ENCODE assay signal across 16 cellular contexts in the genomic region with DNA sequence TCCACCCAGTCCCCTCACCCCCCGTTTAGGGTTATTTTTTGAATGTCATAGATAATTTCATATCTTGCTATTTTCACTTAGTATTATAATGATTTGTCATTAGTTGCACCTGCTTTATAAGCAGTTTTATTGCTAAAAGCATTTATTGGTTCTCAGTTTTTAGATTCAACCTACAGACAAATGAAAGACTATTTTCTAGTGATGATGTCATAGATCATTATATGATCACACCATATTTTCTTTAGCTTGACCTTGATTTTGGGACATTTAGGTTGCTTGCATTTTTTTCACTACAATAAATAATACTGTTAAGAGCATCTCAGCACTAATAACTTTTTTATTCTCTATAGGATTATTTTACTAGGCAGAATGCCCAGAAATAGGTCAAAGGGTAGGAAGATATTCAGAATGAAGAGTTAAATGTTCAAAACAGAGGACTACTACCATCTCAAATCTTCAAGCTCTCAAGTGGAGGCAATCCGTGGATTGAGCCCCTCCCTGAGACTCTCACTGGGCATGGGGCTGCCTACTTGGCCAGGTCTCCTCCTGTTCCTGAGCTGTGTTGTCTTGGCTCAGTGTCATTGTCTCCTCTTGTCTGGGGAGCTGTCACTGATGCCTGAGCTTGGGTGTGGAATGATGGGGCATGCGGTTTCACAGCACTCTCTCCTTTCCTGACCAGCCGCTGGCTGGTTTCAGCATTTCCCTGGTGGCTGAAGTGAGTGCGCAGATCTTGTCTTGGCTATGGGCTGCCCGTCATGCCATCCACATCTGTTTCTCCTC.
"Had no signal": no experiment of that assay in that cellular context is flagged by ENCODE, and none has a peak within 500 bp of the region (broad histone marks: within the 10 kb centered on the region; RNA-seq: fewer than 3 reads in every experiment).

No MANE protein-coding gene starts in this region.

- H3K36me3 ChIP-seq: pancreas, thyroid gland had no signal

- H3K9me3 ChIP-seq: ascending aorta, pancreas, thyroid gland had no signal

- H3K4me3 ChIP-seq: ascending aorta, pancreas, thyroid gland had no signal

- DNase-seq: activated CD4-positive, alpha-beta T cell treated with anti-CD3 and anti-CD28 coated beads for 1 hour; activated gamma-delta T cell; activated T-cell treated with anti-CD3 and anti-CD28 coated beads, Interleukin-2, amount 50 U/mL, for 72 hours; foreskin melanocyte; glutamatergic neuron; mesendoderm; naive thymus-derived CD4-positive, alpha-beta T cell; pancreas; stimulated activated CD8-positive, alpha-beta memory T cell treated with anti-CD3 and anti-CD28 coated beads, Interleukin-4, amount 100 ng/mL, for 48 hours; stimulated activated naive CD4-positive, alpha-beta T cell; SW 1271; T-helper 2 cell; thyroid gland had no signal

- H3K27me3 ChIP-seq: ascending aorta, pancreas, thyroid gland had no signal

- H3K4me1 ChIP-seq: ascending aorta, pancreas, thyroid gland had no signal

- H3K27ac ChIP-seq: ascending aorta, epithelial cell of prostate, pancreas, thyroid gland, VCaP had no signal

- FAIRE-seq: pancreas had no signal

- ATAC-seq: activated T-cell treated with anti-CD3 and anti-CD28 coated beads, Interleukin-2, amount 50 U/mL, for 72 hours; naive thymus-derived CD4-positive, alpha-beta T cell; pancreas had no signal
